In the genomic region with DNA sequence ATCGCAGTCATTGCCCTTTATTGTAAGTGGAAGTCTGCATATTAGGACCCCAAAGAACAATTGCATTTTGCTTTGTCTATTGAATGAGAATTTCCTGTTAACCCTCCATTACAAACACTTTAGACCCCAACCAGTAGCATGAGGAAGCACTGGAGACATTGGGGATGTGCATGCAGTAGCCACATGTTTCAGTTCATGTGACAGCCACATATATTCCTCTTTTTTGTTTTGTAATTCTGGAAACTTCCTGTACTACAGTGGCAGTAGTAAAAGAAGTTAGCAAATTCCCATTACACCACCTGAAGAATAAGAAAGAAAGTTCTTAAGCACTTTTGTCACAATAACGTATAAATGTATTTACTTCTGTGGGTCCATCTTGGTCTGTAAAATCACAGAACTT, we compare ENCODE assay signal across 18 cellular contexts.
A peak's percentile ranks its signal among the peaks of the same experiment; 100 is the strongest.
DNase-seq lines count a peak whose midpoint lies in the region; ATAC-seq and TF ChIP-seq lines count a peak whose summit lies in the region.
"Had no signal": no experiment of that assay in that cellular context is flagged by ENCODE, and none has a peak within 500 bp of the region (broad histone marks: within the 10 kb centered on the region; RNA-seq: fewer than 3 reads in every experiment).

No MANE protein-coding gene starts in this region.

- peaks cover 5% of the 10 kb centered on the region; the same call in 1 of the 2 replicates for H3K9me2 ChIP-seq in GM23338 (ENCODE audit: insufficient read depth)

- intact Hi-C loops in mammary epithelial cell (cut with micrococcal nuclease) = no loop called here

- WGBS in mammary epithelial cell (ENCODE audit: low coverage, missing lambda C conversion rate) = 97% methylated on average over 2 of the region's 2 CpGs

- H3K27me3 Mint-ChIP-seq in GM23338 (ENCODE audit: insufficient read depth, low read depth, poor library complexity) = no peaks in the 10 kb centered on the region
- H3K27me3 Mint-ChIP-seq: CD4-positive, alpha-beta memory T cell had no signal

- CTCF ChIA-PET in mammary epithelial cell (lab: Charles Lee; ENCODE audit: low non-redundant PET) = no interaction called here

- in situ Hi-C loops in mammary epithelial cell (cut with MboI; ENCODE audit: low sequenced_read_pairs in 2 of 2) = no loop called here

- H3K36me3 ChIP-seq in GM23338 (ENCODE audit: insufficient read depth) = no peaks in the 10 kb centered on the region
- no peaks in the 10 kb centered on the region for H3K36me3 ChIP-seq in mammary epithelial cell (ENCODE audit: insufficient read depth, low read length)

- no peaks in the 10 kb centered on the region for H3F3A ChIP-seq in GM23338 (replicated peaks; ENCODE audit: low read depth)

- peak; percentile 45 for DNase-seq in Ammon's horn (ENCODE audit: low spot score)
- DNase-seq in MV-4-11 (lab: John Stamatoyannopoulos, UW) = peak; percentile 40
- peak; percentile 25 for DNase-seq in globus pallidus (ENCODE audit: low spot score)
- DNase-seq in pons (ENCODE audit: low spot score) = peak; percentile 56
- no peak for DNase-seq in GM23338 (ENCODE audit: low spot score)
- DNase-seq in DMS114 treated with DMSO at 0.1 percent for 48 hours (lab: John Stamatoyannopoulos, UW; ENCODE audit: unreplicated experiment) = no peak
- DNase-seq in mammary epithelial cell = no peak
- no peak for DNase-seq in GF-D8 (lab: John Stamatoyannopoulos, UW)
- DNase-seq: ACHN; C1 segment of cervical spinal cord; CD4-positive, alpha-beta memory T cell; DMS153; DMS79 treated with DMSO at 0.1 percent for 48 hours; EL; HCEC 1CT; HFFc6 had no signal

- ATAC-seq in GM23338 = no peak

- dilution Hi-C loops in mammary epithelial cell (cut with HindIII; ENCODE audit: low sequenced_read_pairs) = no loop called here

- H3K27me3 ChIP-seq in GM23338 (ENCODE audit: insufficient read depth) (no peaks in the 10 kb centered on the region), mammary epithelial cell (ENCODE audit: insufficient read depth, low read length) (no peaks in the 10 kb centered on the region)

- no peak overlapping the region for H3K4me3 Mint-ChIP-seq in GM23338
- H3K4me3 Mint-ChIP-seq: B cell; CD4-positive, alpha-beta memory T cell; HFFc6 had no signal

- H3K4me3 ChIP-seq in GM23338 (no peak overlapping the region), mammary epithelial cell (replicated peaks in 1 of 3; ENCODE audit: insufficient read depth in 1 of 3, low read depth in 2 of 3, low read length in 3 of 3) (no peak overlapping the region)

- H3K4me1 ChIP-seq in GM23338 (ENCODE audit: insufficient read depth) = 0 out of 2 replicates have a peak, but pooled peaks cover 5% of the 10 kb centered on the region
- peaks cover 20% of the 10 kb centered on the region for H3K4me1 ChIP-seq in mammary epithelial cell (ENCODE audit: insufficient read depth, low read length)

- H3K4me2 ChIP-seq in GM23338 (no peak overlapping the region), mammary epithelial cell (ENCODE audit: insufficient read depth, low read depth, low read length) (no peak overlapping the region)

- H4K20me1 ChIP-seq in GM23338 (replicated peaks; ENCODE audit: insufficient read depth) (no peaks in the 10 kb centered on the region), mammary epithelial cell (ENCODE audit: insufficient read depth, low read length) (no peaks in the 10 kb centered on the region)

- H3K79me2 ChIP-seq in GM23338 (replicated peaks; ENCODE audit: insufficient read depth) (no peaks in the 10 kb centered on the region), mammary epithelial cell (ENCODE audit: insufficient read depth, low read length) (no peaks in the 10 kb centered on the region)

- no peak overlapping the region for H2AFZ ChIP-seq in GM23338
- no peak overlapping the region for H2AFZ ChIP-seq in mammary epithelial cell (ENCODE audit: low read depth, low read length)

- no peaks in the 10 kb centered on the region; the same call in 2 of the 3 replicates for H3K9me3 Mint-ChIP-seq in GM23338
- H3K9me3 Mint-ChIP-seq: HFFc6 had no signal

- no peaks in the 10 kb centered on the region for H3K9me3 ChIP-seq in mammary epithelial cell (replicated peaks; ENCODE audit: insufficient read depth, low read length)

- TF ChIP-seq CTCF in GM23338 (conservative IDR thresholded peaks at IDR 0.05; ENCODE audit: low read depth in 2 of 2) (no peak), mammary epithelial cell (conservative IDR thresholded peaks at IDR 0.05 in 1 of 2, IDR thresholded peaks at IDR 0.05 in 1 of 2; ENCODE audit: extremely low read depth in 1 of 2, insufficient read depth in 1 of 2, low read depth in 1 of 2, low read length in 2 of 2) (no peak)

- no peak overlapping the region for H3K27ac Mint-ChIP-seq in GM23338
- H3K27ac Mint-ChIP-seq: B cell; CD4-positive, alpha-beta memory T cell; HFFc6 had no signal

- no TSS peak for BruUV-seq in mammary epithelial cell (replicated peaks; lab: Mats Ljungman, UMichigan)

- no peak overlapping the region for H3K9ac ChIP-seq in mammary epithelial cell (ENCODE audit: insufficient read depth, low read length)

- H3K36me3 Mint-ChIP-seq in GM23338 (ENCODE audit: low read depth) = no peaks in the 10 kb centered on the region
- H3K36me3 Mint-ChIP-seq: CD4-positive, alpha-beta memory T cell had no signal

- H3K4me1 Mint-ChIP-seq in GM23338 = 0 out of 3 replicates have a peak, but pooled peaks cover 4% of the 10 kb centered on the region
- H3K4me1 Mint-ChIP-seq: B cell; CD4-positive, alpha-beta memory T cell had no signal

- no peak overlapping the region for H3K27ac ChIP-seq in GM23338 (ENCODE audit: low read depth)
- H3K27ac ChIP-seq in mammary epithelial cell (ENCODE audit: insufficient read depth, low read depth, low read length) = no peak overlapping the region
- H3K27ac ChIP-seq: HL-60 had no signal

TF ChIP-seq in GM23338, 12 proteins besides CTCF, POLR2A, EP300 and RAD21 (continues in another document):
- TF ChIP-seq, protein P1, sequence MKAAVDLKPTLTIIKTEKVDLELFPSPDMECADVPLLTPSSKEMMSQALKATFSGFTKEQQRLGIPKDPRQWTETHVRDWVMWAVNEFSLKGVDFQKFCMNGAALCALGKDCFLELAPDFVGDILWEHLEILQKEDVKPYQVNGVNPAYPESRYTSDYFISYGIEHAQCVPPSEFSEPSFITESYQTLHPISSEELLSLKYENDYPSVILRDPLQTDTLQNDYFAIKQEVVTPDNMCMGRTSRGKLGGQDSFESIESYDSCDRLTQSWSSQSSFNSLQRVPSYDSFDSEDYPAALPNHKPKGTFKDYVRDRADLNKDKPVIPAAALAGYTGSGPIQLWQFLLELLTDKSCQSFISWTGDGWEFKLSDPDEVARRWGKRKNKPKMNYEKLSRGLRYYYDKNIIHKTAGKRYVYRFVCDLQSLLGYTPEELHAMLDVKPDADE (IDR thresholded peaks at IDR 0.05) = no peak
- no peak for TF ChIP-seq STAT1 (IDR thresholded peaks at IDR 0.05; ENCODE audit: unreplicated experiment)

Comparison
In these comparisons a context has a peak if more than half of its experiments do, and no peak if none do; other contexts are left out.
1. DNase-seq: peak in Ammon's horn (single experiment), MV-4-11 (single experiment), globus pallidus (single experiment) and pons (single experiment); none in GM23338 (single experiment), DMS114 treated with DMSO at 0.1 percent for 48 hours (single experiment), mammary epithelial cell (single experiment) and GF-D8 (single experiment).